1 cellular context compared by ENCODE assay signal in genomic region chr10:26746111-26746510, GRCh38.
TF ChIP-seq lines count a peak whose summit lies in the region.

No MANE protein-coding gene starts in this region.

TF ChIP-seq in SK-N-SH treated with all-trans-retinoic acid at 6 μM for 48 hours, 23 proteins besides CTCF, POLR2A, EP300 and RAD21 (continued from another document):
- TF ChIP-seq TSHZ2 (CRISPR knock-in tag; IDR thresholded peaks at IDR 0.05) = no peak
- TF ChIP-seq BACH2 (CRISPR knock-in tag; IDR thresholded peaks at IDR 0.05; ENCODE audit: borderline replicate concordance) = no peak
- TF ChIP-seq GLIS3 (CRISPR knock-in tag; IDR thresholded peaks at IDR 0.05) = no peak
